In genomic region chr4:1046581-1047011, GRCh38 we compare ENCODE assay signal across 8 cellular contexts. TPM values are rescaled to one million over a fixed set of nuclear protein-coding genes. Genes with fewer than 3 reads are reported as not detected.
DNase-seq lines count a peak whose midpoint lies in the region; ATAC-seq, FAIRE-seq and TF ChIP-seq lines count a peak whose summit lies in the region.
"Not testable (repeated sequence)": the region's sequence is repeated elsewhere in the genome, so short reads cannot be mapped to it uniquely, and the experiment has no call there.

No MANE protein-coding gene starts in this region.

- H3K9me3 ChIP-seq in keratinocyte (ENCODE audit: control insufficient read depth, low read depth, low read length); upper lobe of right lung: not testable (repeated sequence)

- not testable (repeated sequence) for H3K27ac ChIP-seq in keratinocyte (ENCODE audit: control insufficient read depth, insufficient read depth, low read length); upper lobe of right lung

- intact Hi-C loops in upper lobe of right lung (cut with DNase I) = not testable (repeated sequence)

- peak overlapping the region; percentile 38 for H3K4me3 ChIP-seq in epithelial cell of proximal tubule (ENCODE audit: low read depth, low read length)
- H3K4me3 ChIP-seq in keratinocyte (ENCODE audit: control insufficient read depth in 2 of 3, extremely low read depth in 1 of 3, insufficient read depth in 2 of 3, low read depth in 1 of 3, low read length in 3 of 3) = not testable (repeated sequence)
- H3K4me3 ChIP-seq in upper lobe of right lung = peak overlapping the region; percentile 12

- H3K27ac Mint-ChIP-seq in activated naive CD8-positive, alpha-beta T cell treated with anti-CD3 and anti-CD28 coated beads, Interleukin-2, amount 10 ng/mL, durations not matched to agents 7 days and 5 days = peak overlapping the region; percentile 48
- peak overlapping the region; percentile 82 for H3K27ac Mint-ChIP-seq in osteocyte (ENCODE audit: unreplicated experiment)

- peak overlapping the region; percentile 71 for H3K4me2 ChIP-seq in keratinocyte (ENCODE audit: control insufficient read depth, extremely low read depth, insufficient read depth, low read depth, low read length)

- TF ChIP-seq EP300 in Ishikawa (IDR thresholded peaks at IDR 0.05; ENCODE audit: borderline replicate concordance) = not testable (repeated sequence)

- H3K4me1 ChIP-seq in keratinocyte (ENCODE audit: control insufficient read depth, extremely low read depth, insufficient read depth, low read length) = peaks cover 21% of the 10 kb centered on the region
- peaks cover 30% of the 10 kb centered on the region for H3K4me1 ChIP-seq in upper lobe of right lung

- H3K36me3 Mint-ChIP-seq in activated naive CD8-positive, alpha-beta T cell treated with anti-CD3 and anti-CD28 coated beads, Interleukin-2, amount 10 ng/mL, durations not matched to agents 7 days and 5 days; osteocyte (ENCODE audit: unreplicated experiment): not testable (repeated sequence)

- H3K9ac ChIP-seq in keratinocyte (ENCODE audit: control insufficient read depth, extremely low read depth, insufficient read depth, low read length) = not testable (repeated sequence)

- H3K4me3 Mint-ChIP-seq in activated naive CD8-positive, alpha-beta T cell treated with anti-CD3 and anti-CD28 coated beads, Interleukin-2, amount 10 ng/mL, durations not matched to agents 7 days and 5 days; osteocyte (ENCODE audit: unreplicated experiment): not testable (repeated sequence)

- H4K20me1 ChIP-seq in keratinocyte (ENCODE audit: control insufficient read depth, extremely low read depth, insufficient read depth, low read length) = not testable (repeated sequence)

- POLR2A ChIA-PET in activated naive CD8-positive, alpha-beta T cell treated with anti-CD3 and anti-CD28 coated beads, Interleukin-2, amount 10 ng/mL, durations not matched to agents 7 days and 5 days (lab: Charles Lee) = not testable (repeated sequence)

- peak; percentile 57 for FAIRE-seq in keratinocyte (lab: Jason Lieb, UNC)

- dilution Hi-C loops in keratinocyte (cut with MboI; ENCODE audit: extremely low pct_ligation_motif_present, low sequenced_read_pairs) = not testable (repeated sequence)

- not testable (repeated sequence) for TF ChIP-seq RAD21 in Ishikawa (IDR thresholded peaks at IDR 0.05; ENCODE audit: low read depth)

- not testable (repeated sequence) for H3K36me3 ChIP-seq in keratinocyte (ENCODE audit: control insufficient read depth in 2 of 2, extremely low read depth in 1 of 2, insufficient read depth in 2 of 2, low read length in 2 of 2); upper lobe of right lung

- not testable (repeated sequence) for H3K79me2 ChIP-seq in keratinocyte (ENCODE audit: control insufficient read depth, insufficient read depth, low read length)

- peaks cover 14% of the 10 kb centered on the region for H3K27me3 Mint-ChIP-seq in activated naive CD8-positive, alpha-beta T cell treated with anti-CD3 and anti-CD28 coated beads, Interleukin-2, amount 10 ng/mL, durations not matched to agents 7 days and 5 days
- not testable (repeated sequence) for H3K27me3 Mint-ChIP-seq in osteocyte (ENCODE audit: unreplicated experiment)

- H3K9me1 ChIP-seq in keratinocyte (ENCODE audit: control insufficient read depth, extremely low read depth, insufficient read depth, low read length) = not testable (repeated sequence)

- H3K4me1 Mint-ChIP-seq in activated naive CD8-positive, alpha-beta T cell treated with anti-CD3 and anti-CD28 coated beads, Interleukin-2, amount 10 ng/mL, durations not matched to agents 7 days and 5 days = not testable (repeated sequence)
- peaks cover 45% of the 10 kb centered on the region for H3K4me1 Mint-ChIP-seq in osteocyte (ENCODE audit: unreplicated experiment)

- H3K27me3 ChIP-seq in keratinocyte (ENCODE audit: control insufficient read depth, extremely low read depth, insufficient read depth, low read length) (peaks cover 42% of the 10 kb centered on the region), upper lobe of right lung (peaks cover 19% of the 10 kb centered on the region)

- not testable (repeated sequence) for TF ChIP-seq CTCF in epithelial cell of proximal tubule (conservative IDR thresholded peaks at IDR 0.05; ENCODE audit: low read depth, low read length); keratinocyte (optimal IDR thresholded peaks at IDR 0.05 in 1 of 3, IDR thresholded peaks at IDR 0.05 in 1 of 3, conservative IDR thresholded peaks at IDR 0.05 in 1 of 3; ENCODE audit: extremely low read depth in 1 of 3, insufficient read depth in 2 of 3, low read length in 3 of 3); osteocyte (IDR thresholded peaks at IDR 0.05); upper lobe of right lung (IDR thresholded peaks at IDR 0.05)

- not testable (repeated sequence) for ATAC-seq in activated naive CD8-positive, alpha-beta T cell treated with anti-CD3 and anti-CD28 coated beads, Interleukin-2, amount 10 ng/mL, durations not matched to agents 7 days and 5 days (ENCODE audit: low read depth)
- ATAC-seq in upper lobe of right lung = peak; percentile 8

- H3K9me3 Mint-ChIP-seq in activated naive CD8-positive, alpha-beta T cell treated with anti-CD3 and anti-CD28 coated beads, Interleukin-2, amount 10 ng/mL, durations not matched to agents 7 days and 5 days; osteocyte (ENCODE audit: unreplicated experiment): not testable (repeated sequence)

- DNase-seq in DMS 273 (lab: John Stamatoyannopoulos, UW; ENCODE audit: unreplicated experiment) (peak; percentile 85), NCI-H82 (lab: John Stamatoyannopoulos, UW) (peak; percentile 24), epithelial cell of proximal tubule (ENCODE audit: low read depth) (peak; percentile 19), upper lobe of right lung (peak; percentile 76)
- DNase-seq in activated naive CD8-positive, alpha-beta T cell treated with anti-CD3 and anti-CD28 coated beads, Interleukin-2, amount 10 ng/mL, durations not matched to agents 7 days and 5 days = peak; percentile 28
- DNase-seq in keratinocyte (ENCODE audit: low read depth, low spot score); osteocyte (ENCODE audit: extremely low spot score, unreplicated experiment): not testable (repeated sequence)

- H2AFZ ChIP-seq in keratinocyte (ENCODE audit: control insufficient read depth, low read length) = peak overlapping the region; percentile 19

TF ChIP-seq in Ishikawa, 13 proteins besides CTCF, POLR2A, EP300 and RAD21:
- TF ChIP-seq TEAD4 (IDR thresholded peaks at IDR 0.05) = peak; percentile 40; the same call in 1 of the 2 replicates

RNA-seq across cellular contexts. Expression of gene FGFRL1, which starts 35.2 kb away (rescaled TPM):
- 10 to 100 TPM; 15.5 to 19.1 TPM for total RNA-seq in activated naive CD8-positive, alpha-beta T cell treated with anti-CD3 and anti-CD28 coated beads, Interleukin-2, amount 10 ng/mL, durations not matched to agents 7 days and 5 days
- total RNA-seq in epithelial cell of proximal tubule (43.6 and 52.5 TPM in 2 replicates), osteocyte (56.9 and 59.8 TPM in 2 replicates), upper lobe of right lung (25.2 TPM)
- 2.8 to 8.1 TPM (median 4.9 TPM) in 3 replicates for polyA plus RNA-seq in keratinocyte
- polyA plus RNA-seq in keratinocyte (2011; ENCODE audit: low read depth) = 1.9 TPM
- 8.3 and 9.7 TPM in 2 replicates for polyA plus RNA-seq in keratinocyte (2011; cell fraction: cytosol; rRNA removed)
- 13.6 and 16.4 TPM in 2 replicates for polyA plus RNA-seq in keratinocyte (2011; cell fraction: nucleus; rRNA removed)
- polyA plus RNA-seq in keratinocyte (2012; ENCODE audit: low replicate concordance) = 4.2 and 8.0 TPM in 2 replicates
- 28.4 to 43.9 TPM (median 33.5 TPM) in 3 replicates for polyA minus RNA-seq in keratinocyte
- 11.7 TPM for polyA minus RNA-seq in keratinocyte (2011; cell fraction: cytosol; rRNA and poly(A)+ RNA removed)
- polyA minus RNA-seq in keratinocyte (2011; cell fraction: nucleus; rRNA and poly(A)+ RNA removed) = 7.8 and 10.3 TPM in 2 replicates

RNA-seq across cellular contexts. Expression of gene SLC26A1, which starts 53.4 kb away (rescaled TPM):
- total RNA-seq in activated naive CD8-positive, alpha-beta T cell treated with anti-CD3 and anti-CD28 coated beads, Interleukin-2, amount 10 ng/mL, durations not matched to agents 7 days and 5 days = under 1 TPM; 0.25 to 0.65 TPM
- total RNA-seq in epithelial cell of proximal tubule (0.35 and 1.3 TPM in 2 replicates), osteocyte (0.78 and 0.83 TPM in 2 replicates), upper lobe of right lung (0.20 TPM)
- polyA plus RNA-seq in keratinocyte = not detected in 3 replicates
- not detected for polyA plus RNA-seq in keratinocyte (2011; ENCODE audit: low read depth)
- polyA plus RNA-seq in keratinocyte (2011; cell fraction: cytosol; rRNA removed) = not detected in 2 replicates
- not detected in 2 replicates for polyA plus RNA-seq in keratinocyte (2011; cell fraction: nucleus; rRNA removed)
- 0.18 and 0.69 TPM in 2 replicates for polyA plus RNA-seq in keratinocyte (2012; ENCODE audit: low replicate concordance)
- not detected in 3 replicates for polyA minus RNA-seq in keratinocyte
- not detected for polyA minus RNA-seq in keratinocyte (2011; cell fraction: cytosol; rRNA and poly(A)+ RNA removed)
- polyA minus RNA-seq in keratinocyte (2011; cell fraction: nucleus; rRNA and poly(A)+ RNA removed) = not detected in 2 replicates

RNA-seq across cellular contexts. Expression of gene IDUA, which starts 59.8 kb away (rescaled TPM):
- total RNA-seq in activated naive CD8-positive, alpha-beta T cell treated with anti-CD3 and anti-CD28 coated beads, Interleukin-2, amount 10 ng/mL, durations not matched to agents 7 days and 5 days = 10 to 100 TPM; 37.5 to 38.7 TPM
- total RNA-seq in epithelial cell of proximal tubule = 0.87 and 5.8 TPM in 2 replicates
- polyA plus RNA-seq in keratinocyte = 0.74 to 3.9 TPM (median 1.2 TPM) in 3 replicates
- 5.5 TPM for polyA plus RNA-seq in keratinocyte (2011; ENCODE audit: low read depth)
- 0.22 and 1.1 TPM in 2 replicates for polyA plus RNA-seq in keratinocyte (2011; cell fraction: cytosol; rRNA removed)
- 14.6 and 27.2 TPM in 2 replicates for polyA plus RNA-seq in keratinocyte (2011; cell fraction: nucleus; rRNA removed)
- 1.7 and 6.6 TPM in 2 replicates for polyA plus RNA-seq in keratinocyte (2012; ENCODE audit: low replicate concordance)
- polyA minus RNA-seq in keratinocyte = 0.85 to 2.4 TPM (median 1.4 TPM) in 3 replicates
- polyA minus RNA-seq in keratinocyte (2011; cell fraction: cytosol; rRNA and poly(A)+ RNA removed) = 3.5 TPM
- polyA minus RNA-seq in keratinocyte (2011; cell fraction: nucleus; rRNA and poly(A)+ RNA removed) = 5.4 and 8.7 TPM in 2 replicates
- total RNA-seq in osteocyte = 58.0 and 67.8 TPM in 2 replicates
- total RNA-seq in upper lobe of right lung = 49.2 TPM
